Comparison of ENCODE assay signal across 1 cellular context in the genomic region with DNA sequence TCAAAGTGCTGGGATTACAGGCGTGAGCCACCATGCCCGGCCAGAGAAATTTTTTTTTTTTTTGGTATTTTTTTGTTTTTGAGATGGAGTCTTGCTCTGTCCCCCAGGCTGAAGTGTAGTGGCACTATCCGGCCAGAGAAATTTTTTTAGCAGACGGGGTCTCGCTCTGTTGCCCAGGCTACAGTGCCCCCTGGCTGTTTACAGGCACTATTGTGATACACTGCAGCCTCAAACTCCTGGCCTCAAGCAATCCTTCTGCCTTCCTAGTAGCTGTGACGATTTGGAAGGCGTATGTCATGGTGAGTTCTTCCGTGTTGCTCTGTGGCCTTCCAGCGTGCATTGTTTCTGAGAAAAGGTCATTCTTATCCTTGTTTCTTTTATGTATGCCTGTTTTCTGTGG.
TF ChIP-seq lines count a peak whose summit lies in the region.

No MANE protein-coding gene starts in this region.

TF ChIP-seq in HCT116, 20 proteins besides CTCF, POLR2A, EP300 and RAD21 (continued from another document):
- TF ChIP-seq, protein P1, sequence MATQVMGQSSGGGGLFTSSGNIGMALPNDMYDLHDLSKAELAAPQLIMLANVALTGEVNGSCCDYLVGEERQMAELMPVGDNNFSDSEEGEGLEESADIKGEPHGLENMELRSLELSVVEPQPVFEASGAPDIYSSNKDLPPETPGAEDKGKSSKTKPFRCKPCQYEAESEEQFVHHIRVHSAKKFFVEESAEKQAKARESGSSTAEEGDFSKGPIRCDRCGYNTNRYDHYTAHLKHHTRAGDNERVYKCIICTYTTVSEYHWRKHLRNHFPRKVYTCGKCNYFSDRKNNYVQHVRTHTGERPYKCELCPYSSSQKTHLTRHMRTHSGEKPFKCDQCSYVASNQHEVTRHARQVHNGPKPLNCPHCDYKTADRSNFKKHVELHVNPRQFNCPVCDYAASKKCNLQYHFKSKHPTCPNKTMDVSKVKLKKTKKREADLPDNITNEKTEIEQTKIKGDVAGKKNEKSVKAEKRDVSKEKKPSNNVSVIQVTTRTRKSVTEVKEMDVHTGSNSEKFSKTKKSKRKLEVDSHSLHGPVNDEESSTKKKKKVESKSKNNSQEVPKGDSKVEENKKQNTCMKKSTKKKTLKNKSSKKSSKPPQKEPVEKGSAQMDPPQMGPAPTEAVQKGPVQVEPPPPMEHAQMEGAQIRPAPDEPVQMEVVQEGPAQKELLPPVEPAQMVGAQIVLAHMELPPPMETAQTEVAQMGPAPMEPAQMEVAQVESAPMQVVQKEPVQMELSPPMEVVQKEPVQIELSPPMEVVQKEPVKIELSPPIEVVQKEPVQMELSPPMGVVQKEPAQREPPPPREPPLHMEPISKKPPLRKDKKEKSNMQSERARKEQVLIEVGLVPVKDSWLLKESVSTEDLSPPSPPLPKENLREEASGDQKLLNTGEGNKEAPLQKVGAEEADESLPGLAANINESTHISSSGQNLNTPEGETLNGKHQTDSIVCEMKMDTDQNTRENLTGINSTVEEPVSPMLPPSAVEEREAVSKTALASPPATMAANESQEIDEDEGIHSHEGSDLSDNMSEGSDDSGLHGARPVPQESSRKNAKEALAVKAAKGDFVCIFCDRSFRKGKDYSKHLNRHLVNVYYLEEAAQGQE (IDR thresholded peaks at IDR 0.05; ENCODE audit: low read depth): no peak
- TF ChIP-seq SIN3A (IDR thresholded peaks at IDR 0.05; ENCODE audit: low read depth) (no peak), ELF1 (IDR thresholded peaks at IDR 0.05; ENCODE audit: borderline replicate concordance, low read depth) (no peak), TCF7L2 (IDR thresholded peaks at IDR 0.05; ENCODE audit: borderline replicate concordance, extremely low read depth, insufficient read depth, insufficient read length) (no peak), ZFX (IDR thresholded peaks at IDR 0.05) (no peak)
